8 cellular contexts compared by ENCODE assay signal in the genomic region with DNA sequence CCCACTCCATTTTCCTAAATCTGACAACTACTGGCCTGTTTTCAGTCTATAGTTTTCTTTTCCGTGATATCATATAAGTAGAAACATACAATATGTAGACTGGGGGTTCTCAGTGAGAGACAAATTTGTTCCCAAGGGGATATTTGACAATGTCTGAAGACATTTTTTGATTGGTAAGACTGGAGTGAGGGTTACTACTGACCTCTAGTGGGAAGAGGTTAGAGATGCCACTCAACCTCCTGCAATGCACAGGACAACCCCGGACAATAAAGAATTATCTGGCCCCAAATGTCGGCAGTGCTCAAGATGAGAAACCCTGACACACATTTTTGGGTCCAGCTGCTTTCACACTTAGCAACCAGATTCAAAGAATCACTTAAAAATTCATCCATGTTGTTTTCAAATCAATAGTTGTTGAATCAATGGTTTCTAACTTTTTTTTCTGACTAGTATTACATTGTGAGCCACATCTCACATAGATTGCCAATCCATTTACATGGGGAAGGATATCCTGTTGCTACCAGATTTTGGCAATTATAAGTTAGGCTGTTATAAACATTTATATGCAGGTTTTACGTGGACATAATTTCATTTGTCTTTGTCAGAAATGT.
A peak's percentile ranks its signal among the peaks of the same experiment; 100 is the strongest.
DNase-seq lines count a peak whose midpoint lies in the region; ATAC-seq, FAIRE-seq and TF ChIP-seq lines count a peak whose summit lies in the region.

No MANE protein-coding gene starts in this region.

- no peaks in the 10 kb centered on the region for H3F3A ChIP-seq in DOHH2 (ENCODE audit: control insufficient read depth, insufficient read depth)
- H3F3A ChIP-seq in GM23338 (replicated peaks; ENCODE audit: low read depth): no peaks in the 10 kb centered on the region

- peak; percentile 78 for TF ChIP-seq RAD21 in GM12878 (IDR thresholded peaks at IDR 0.05; ENCODE audit: insufficient read depth, low read depth, low read length)

- peak; percentile 72 for FAIRE-seq in GM12878 (lab: Jason Lieb, UNC)

- H3K4me1 ChIP-seq in DOHH2 (ENCODE audit: control insufficient read depth, low read length): no peaks in the 10 kb centered on the region
- H3K4me1 ChIP-seq in GM23338 (ENCODE audit: insufficient read depth): no peaks in the 10 kb centered on the region
- no peaks in the 10 kb centered on the region for H3K4me1 ChIP-seq in GM12878 (ENCODE audit: control insufficient read depth, insufficient read depth, low read length)

- H3K27me3 Mint-ChIP-seq in GM23338 (ENCODE audit: insufficient read depth, low read depth, poor library complexity) (no peaks in the 10 kb centered on the region), nephron progenitor cell (ENCODE audit: low read depth, poor library complexity) (no peaks in the 10 kb centered on the region)

- in situ Hi-C loops in GM12878 (cut with MboI): loop anchor here (25.0 kb wide), 1 partner anchor 907 kb away; no protein-coding TSS in a partner anchor

- 2% methylated on average over 4 of the region's 4 CpGs for WGBS in GM12878 (ENCODE audit: insufficient coverage, insufficient replicate concordance, low lambda C conversion rate, missing lambda C conversion rate)

- H3K27ac Mint-ChIP-seq in GM23338 (no peak overlapping the region), nephron progenitor cell (no peak overlapping the region)

- ATAC-seq in GM23338 (peak; percentile 93), GM12878 (peak; percentile 95)

- H3K9me2 ChIP-seq in DOHH2 (replicated peaks; ENCODE audit: control insufficient read depth, low read length) (no peaks in the 10 kb centered on the region), GM23338 (ENCODE audit: insufficient read depth) (no peaks in the 10 kb centered on the region)

- H3K27me3 ChIP-seq in DOHH2 (ENCODE audit: control insufficient read depth, low read length) (no peaks in the 10 kb centered on the region), GM23338 (ENCODE audit: insufficient read depth) (no peaks in the 10 kb centered on the region), GM12878 (replicated peaks in 1 of 2; ENCODE audit: control insufficient read depth in 2 of 2, insufficient read depth in 2 of 2, low read length in 1 of 2) (no peaks in the 10 kb centered on the region)

- POLR2A ChIA-PET in GM12878 (lab: Charles Lee): interaction anchor here (1.5 kb wide), 1 partner anchor 8 kb away, joined by 3 read pairs; no protein-coding TSS in a partner anchor

- H3K4me3 ChIP-seq in DOHH2 (ENCODE audit: low read length) (no peak overlapping the region), GM23338 (no peak overlapping the region), NB4 (ENCODE audit: low read depth, low read length) (no peak overlapping the region), GM12878 (no peak overlapping the region)

- no peak overlapping the region for H3K9ac ChIP-seq in GM12878 (ENCODE audit: control insufficient read depth, insufficient read depth, low read length)

- no peaks in the 10 kb centered on the region for H3K9me3 ChIP-seq in DOHH2 (ENCODE audit: control insufficient read depth, insufficient read depth, low read length)
- H3K9me3 ChIP-seq in GM12878 (replicated peaks; ENCODE audit: control insufficient read depth, insufficient read depth, low read length): no peaks in the 10 kb centered on the region

- no peaks in the 10 kb centered on the region for H4K20me1 ChIP-seq in DOHH2 (ENCODE audit: control insufficient read depth, insufficient read depth, low read depth, low read length)
- H4K20me1 ChIP-seq in GM23338 (replicated peaks; ENCODE audit: insufficient read depth): no peaks in the 10 kb centered on the region
- no peaks in the 10 kb centered on the region for H4K20me1 ChIP-seq in GM12878 (ENCODE audit: control insufficient read depth, insufficient read depth)

- H3K9me3 Mint-ChIP-seq in GM23338 (no peaks in the 10 kb centered on the region), nephron progenitor cell (peaks cover 7% of the 10 kb centered on the region)

- BruUV-seq in GM12878 (replicated peaks; lab: Mats Ljungman, UMichigan): no TSS peak

- CTCF ChIA-PET in GM12878 (lab: Yijun Ruan, JAX): interaction anchor here (0.9 to 2.2 kb wide), 4 partner anchors 9 to 94 kb away, joined by 3 to 16 read pairs (median 6); no protein-coding TSS in a partner anchor

- TF ChIP-seq CTCF in DOHH2 (IDR thresholded peaks at IDR 0.05; ENCODE audit: low read depth, low read length, poor library complexity, severe bottlenecking) (peak; percentile 74), GM23338 (conservative IDR thresholded peaks at IDR 0.05; ENCODE audit: low read depth in 2 of 2) (peak; percentile 77 to 79), NB4 (IDR thresholded peaks at IDR 0.05; ENCODE audit: low read depth, low read length) (peak; percentile 61), GM12878 (IDR thresholded peaks at IDR 0.05 in 2 of 3, conservative IDR thresholded peaks at IDR 0.05 in 1 of 3; ENCODE audit: control insufficient read depth in 2 of 3, extremely low read depth in 1 of 3, insufficient read depth in 1 of 3, low read depth in 3 of 3, low read length in 3 of 3) (peak; percentile 48 to 62 (median 61)), nephron progenitor cell (IDR thresholded peaks at IDR 0.05) (peak; percentile 53)

- no peaks in the 10 kb centered on the region for H3K36me3 ChIP-seq in DOHH2 (ENCODE audit: control insufficient read depth, low read length)
- no peaks in the 10 kb centered on the region for H3K36me3 ChIP-seq in GM23338 (ENCODE audit: insufficient read depth)
- no peaks in the 10 kb centered on the region for H3K36me3 ChIP-seq in GM12878 (ENCODE audit: control insufficient read depth in 2 of 2, insufficient read depth in 2 of 2, low read length in 1 of 2)

- H3K79me2 ChIP-seq in DOHH2 (ENCODE audit: control insufficient read depth, low read length): no peaks in the 10 kb centered on the region
- no peaks in the 10 kb centered on the region for H3K79me2 ChIP-seq in GM23338 (replicated peaks; ENCODE audit: insufficient read depth)
- H3K79me2 ChIP-seq in GM12878 (ENCODE audit: control insufficient read depth, insufficient read depth, low read length): no peaks in the 10 kb centered on the region

- H2AFZ ChIP-seq in GM23338: no peak overlapping the region
- no peak overlapping the region for H2AFZ ChIP-seq in GM12878 (ENCODE audit: control insufficient read depth, low read depth, low read length)

- H3K4me1 Mint-ChIP-seq in GM23338 (no peaks in the 10 kb centered on the region), nephron progenitor cell (peaks cover 6% of the 10 kb centered on the region)

- H3K36me3 Mint-ChIP-seq in GM23338 (ENCODE audit: low read depth) (no peaks in the 10 kb centered on the region), nephron progenitor cell (ENCODE audit: low read depth) (peaks cover 6% of the 10 kb centered on the region)

- no peak for TF ChIP-seq POLR2A in NB4 (IDR thresholded peaks at IDR 0.05; ENCODE audit: extremely low read depth, insufficient read length)
- TF ChIP-seq POLR2A in GM12878 (IDR thresholded peaks at IDR 0.05; ENCODE audit: low read depth, low read length): no peak

- DNase-seq in GM23338 (ENCODE audit: low spot score) (peak; percentile 75), NB4 (ENCODE audit: low read depth) (peak; percentile 54), GM12878 (ENCODE audit: low read depth, low spot score) (peak; percentile 2), nephron progenitor cell (no peak), AG08395 (ENCODE audit: low spot score) (no peak), T-helper 1 cell (no peak)
- DNase-seq in activated CD8-positive, alpha-beta memory T cell treated with anti-CD3 and anti-CD28 coated beads, Interleukin-2, amount 50 U/mL, for 48 hours: no peak

- SMC1A ChIA-PET in GM12878 (lab: Charles Lee; ENCODE audit: uncharacterized antibody, unreplicated experiment): interaction anchor here (0.7 to 1.9 kb wide), 3 partner anchors 94 to 734 kb away, joined by 3 to 10 read pairs (median 3); no protein-coding TSS in a partner anchor

- H3K4me3 Mint-ChIP-seq in GM23338 (no peak overlapping the region), nephron progenitor cell (no peak overlapping the region)

- no peak overlapping the region for H3K27ac ChIP-seq in DOHH2 (ENCODE audit: low read depth, low read length)
- no peak overlapping the region for H3K27ac ChIP-seq in GM23338 (ENCODE audit: low read depth)
- H3K27ac ChIP-seq in GM12878 (ENCODE audit: control insufficient read depth, insufficient read depth): no peak overlapping the region

- no peak for TF ChIP-seq EP300 in GM12878 (IDR thresholded peaks at IDR 0.05; ENCODE audit: borderline replicate concordance in 1 of 2, control insufficient read depth in 1 of 2, low read depth in 2 of 2, low read length in 2 of 2)

- intact Hi-C loops in GM12878 (cut with micrococcal nuclease; ENCODE audit: unreplicated experiment): loop anchor here (1.0 kb wide), 4 partner anchors 94 to 918 kb away; no protein-coding TSS in a partner anchor

- RAD21 ChIA-PET in GM12878 (lab: Charles Lee; ENCODE audit: unreplicated experiment): interaction anchor here (1.8 kb wide), 1 partner anchor 94 kb away, joined by 7 read pairs; no protein-coding TSS in a partner anchor

- H3K4me2 ChIP-seq in DOHH2 (ENCODE audit: low read length) (no peak overlapping the region), GM23338 (no peak overlapping the region), GM12878 (ENCODE audit: control insufficient read depth, insufficient read depth) (no peak overlapping the region)

TF ChIP-seq in GM23338, 12 proteins besides CTCF, POLR2A, EP300 and RAD21 (continues in another document):
- TF ChIP-seq NANOG (IDR thresholded peaks at IDR 0.05; ENCODE audit: borderline replicate concordance) (no peak), POLR2AphosphoS5 (IDR thresholded peaks at IDR 0.05; ENCODE audit: low read depth) (no peak)

TF ChIP-seq in GM12878, 131 proteins besides CTCF, POLR2A, EP300 and RAD21 (continues in another document):
- no peak for TF ChIP-seq SIX5 (IDR thresholded peaks at IDR 0.05; ENCODE audit: low read depth, low read length, severe bottlenecking)
- TF ChIP-seq, protein P1, sequence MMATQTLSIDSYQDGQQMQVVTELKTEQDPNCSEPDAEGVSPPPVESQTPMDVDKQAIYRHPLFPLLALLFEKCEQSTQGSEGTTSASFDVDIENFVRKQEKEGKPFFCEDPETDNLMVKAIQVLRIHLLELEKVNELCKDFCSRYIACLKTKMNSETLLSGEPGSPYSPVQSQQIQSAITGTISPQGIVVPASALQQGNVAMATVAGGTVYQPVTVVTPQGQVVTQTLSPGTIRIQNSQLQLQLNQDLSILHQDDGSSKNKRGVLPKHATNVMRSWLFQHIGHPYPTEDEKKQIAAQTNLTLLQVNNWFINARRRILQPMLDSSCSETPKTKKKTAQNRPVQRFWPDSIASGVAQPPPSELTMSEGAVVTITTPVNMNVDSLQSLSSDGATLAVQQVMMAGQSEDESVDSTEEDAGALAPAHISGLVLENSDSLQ (IDR thresholded peaks at IDR 0.05): peak; percentile 49; the same call in 1 of the 2 replicates
- peak; percentile 66; the same call in 1 of the 2 replicates for TF ChIP-seq SMC3 (IDR thresholded peaks at IDR 0.05; ENCODE audit: borderline replicate concordance, low read length)
- no peak for TF ChIP-seq ZNF622 (IDR thresholded peaks at IDR 0.05)
- no peak for TF ChIP-seq KAT2A (conservative IDR thresholded peaks at IDR 0.05; ENCODE audit: control insufficient read depth, low read depth, low read length)
- TF ChIP-seq MEF2B (IDR thresholded peaks at IDR 0.05; ENCODE audit: partially characterized antibody, poor library complexity, severe bottlenecking): peak; percentile 48

Comparison
In these comparisons a context has a peak if more than half of its experiments do, and no peak if none do; other contexts are left out.
1. DNase-seq: peak in GM23338 (single experiment), NB4 (single experiment) and GM12878 (single experiment); none in nephron progenitor cell (single experiment), activated CD8-positive, alpha-beta memory T cell treated with anti-CD3 and anti-CD28 coated beads, Interleukin-2, amount 50 U/mL, for 48 hours (single experiment), AG08395 (single experiment) and T-helper 1 cell (0 of 5).
2. Peak in every context shown above with its lines, with median percentiles within 50 percentile points of each other: CTCF ChIP-seq.